ENCODE assay signal across 8 cellular contexts in the genomic region with DNA sequence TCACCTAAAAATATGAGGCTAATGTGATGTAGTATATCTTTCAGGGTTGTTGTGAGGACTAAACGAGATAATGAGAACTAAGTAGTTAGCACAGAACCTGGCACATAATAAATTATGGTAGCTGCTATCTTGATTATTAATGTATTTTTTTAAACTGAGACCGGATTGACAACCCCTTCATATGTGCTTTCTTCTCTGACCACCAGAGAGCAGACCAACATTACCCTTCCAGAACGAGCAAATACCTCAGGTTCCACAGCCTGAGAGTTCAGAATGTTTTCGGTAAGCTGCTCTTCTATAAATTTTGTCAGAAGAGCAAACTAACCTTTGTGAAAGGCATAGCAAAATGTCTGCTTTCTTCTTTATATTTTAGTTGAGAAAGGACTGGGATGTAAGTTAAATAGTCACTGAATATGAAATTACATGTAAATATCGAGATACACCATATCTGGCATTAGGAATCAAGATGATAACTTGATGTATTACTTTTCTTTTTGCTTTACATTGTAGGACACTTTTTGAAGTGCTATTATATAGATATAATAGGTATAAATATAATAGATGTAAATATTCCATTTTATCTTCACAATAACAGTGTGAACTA. TPM values are rescaled to one million over a fixed set of nuclear protein-coding genes. Genes with fewer than 3 reads are reported as not detected.
DNase-seq lines count a peak whose midpoint lies in the region; ATAC-seq, FAIRE-seq and TF ChIP-seq lines count a peak whose summit lies in the region.

No MANE protein-coding gene starts in this region.

- CTCF ChIA-PET in endothelial cell of umbilical vein (lab: Charles Lee): interaction anchor here (0.6 to 7.0 kb wide), 47 partner anchors 11 to 641 kb away, joined by 3 to 163 read pairs (median 5); partner anchors contain the start of genes BPGM, CALD1 and CYREN

- H3K4me3 ChIP-seq in SU-DHL-6 (ENCODE audit: insufficient read depth, low read length, poor library complexity, severe bottlenecking) (no peak overlapping the region), endothelial cell of umbilical vein (replicated peaks in 1 of 3; ENCODE audit: insufficient read depth in 1 of 3, low read depth in 1 of 3, low read length in 3 of 3) (no peak overlapping the region)

- H3K27me3 Mint-ChIP-seq in neural crest cell (ENCODE audit: low read depth): peaks cover 28% of the 10 kb centered on the region

- peaks cover 29% of the 10 kb centered on the region for H3K4me1 ChIP-seq in endothelial cell of umbilical vein (ENCODE audit: control insufficient read depth, extremely low read depth, insufficient read depth, low read length)

- H3K27ac ChIP-seq in SU-DHL-6 (ENCODE audit: low read depth, low read length) (no peak overlapping the region), endothelial cell of umbilical vein (ENCODE audit: insufficient read depth, low read depth, low read length) (peak overlapping the region; percentile 20)

- no peak overlapping the region for H2AFZ ChIP-seq in SU-DHL-6 (ENCODE audit: low read depth, low read length, severe bottlenecking)
- H2AFZ ChIP-seq in endothelial cell of umbilical vein (ENCODE audit: low read depth, low read length): peak overlapping the region; percentile 9

- no peaks in the 10 kb centered on the region for H3K36me3 ChIP-seq in SU-DHL-6 (ENCODE audit: low read length)
- H3K36me3 ChIP-seq in endothelial cell of umbilical vein (ENCODE audit: control insufficient read depth in 2 of 2, extremely low read depth in 1 of 2, insufficient read depth in 2 of 2, low read length in 2 of 2): no peaks in the 10 kb centered on the region

- ATAC-seq in GM21381 (IDR thresholded peaks at IDR 0.05; ENCODE audit: unreplicated experiment): no peak

- no peak overlapping the region for H3K4me2 ChIP-seq in SU-DHL-6 (ENCODE audit: low read depth, low read length, poor library complexity, severe bottlenecking)
- no peak overlapping the region for H3K4me2 ChIP-seq in endothelial cell of umbilical vein (ENCODE audit: insufficient read depth, low read length)

- no peaks in the 10 kb centered on the region for H3K36me3 Mint-ChIP-seq in neural crest cell (ENCODE audit: low read depth)

- no peaks in the 10 kb centered on the region for H3F3A ChIP-seq in SU-DHL-6 (ENCODE audit: insufficient read depth)

- no peaks in the 10 kb centered on the region for H3K79me2 ChIP-seq in SU-DHL-6 (ENCODE audit: insufficient read depth, low read length)
- H3K79me2 ChIP-seq in endothelial cell of umbilical vein (ENCODE audit: control insufficient read depth, insufficient read depth, low read length): no peaks in the 10 kb centered on the region

- TF ChIP-seq POLR2A in endothelial cell of umbilical vein (IDR thresholded peaks at IDR 0.05; ENCODE audit: low read depth, low read length): no peak

- intact Hi-C loops in endothelial cell of umbilical vein (cut with micrococcal nuclease): loop anchor here (1.0 to 5.0 kb wide), 7 partner anchors 68 to 539 kb away; partner anchors contain the start of genes CALD1 and CYREN

- H3K9ac ChIP-seq in SU-DHL-6 (ENCODE audit: low read length) (no peak overlapping the region), endothelial cell of umbilical vein (replicated peaks; ENCODE audit: extremely low read depth, insufficient read depth, low read length) (peak overlapping the region; percentile 16)

- no peaks in the 10 kb centered on the region for H3K9me3 ChIP-seq in SU-DHL-6 (ENCODE audit: insufficient read depth, low read length)
- no peaks in the 10 kb centered on the region for H3K9me3 ChIP-seq in endothelial cell of umbilical vein (replicated peaks; ENCODE audit: control insufficient read depth, insufficient read depth, low read length)

- H3K9me1 ChIP-seq in endothelial cell of umbilical vein (replicated peaks; ENCODE audit: control insufficient read depth, extremely low read depth, insufficient read depth, low read length): no peaks in the 10 kb centered on the region

- no peaks in the 10 kb centered on the region for H3K9me3 Mint-ChIP-seq in neural crest cell

- dilution Hi-C loops in endothelial cell of umbilical vein (cut with MboI; ENCODE audit: extremely low pct_ligation_motif_present, low sequenced_read_pairs): no loop called here

- peak; percentile 49 for TF ChIP-seq CTCF in SU-DHL-6 (IDR thresholded peaks at IDR 0.05; ENCODE audit: insufficient read depth, low read length, poor library complexity, severe bottlenecking)
- TF ChIP-seq CTCF in endothelial cell of umbilical vein (IDR thresholded peaks at IDR 0.05; ENCODE audit: extremely low read depth in 1 of 2, insufficient read depth in 1 of 2, low read depth in 1 of 2, low read length in 2 of 2): peak; percentile 58 to 70
- TF ChIP-seq CTCF in neural crest cell (conservative IDR thresholded peaks at IDR 0.05): peak; percentile 74

- no peak overlapping the region for H3K4me3 Mint-ChIP-seq in neural crest cell

- peak; percentile 46 for DNase-seq in AG08396 (ENCODE audit: low spot score)
- peak; percentile 72 for DNase-seq in Daoy (ENCODE audit: low read depth)
- DNase-seq in HuH-7 (ENCODE audit: low spot score): peak; percentile 13
- peak; percentile 79 for DNase-seq in endothelial cell of umbilical vein (ENCODE audit: low read depth, low spot score)
- no peak for DNase-seq in neural crest cell (ENCODE audit: low read depth, low spot score)
- no peak for DNase-seq in middle frontal gyrus (ENCODE audit: extremely low spot score, low spot score)

- H3K9me2 ChIP-seq in SU-DHL-6 (replicated peaks; ENCODE audit: insufficient read depth, low read length): no peaks in the 10 kb centered on the region

- no peak overlapping the region for H3K27ac Mint-ChIP-seq in neural crest cell (ENCODE audit: unreplicated experiment)

- POLR2A ChIA-PET in endothelial cell of umbilical vein (lab: Charles Lee): interaction anchor here (2.3 kb wide), 1 partner anchor 153 kb away, joined by 8 read pairs; no protein-coding TSS in a partner anchor

- BruUV-seq in endothelial cell of umbilical vein (replicated peaks; lab: Mats Ljungman, UMichigan): no TSS peak

- peak; percentile 65 for FAIRE-seq in endothelial cell of umbilical vein (lab: Jason Lieb, UNC)

- H3K27me3 ChIP-seq in SU-DHL-6 (ENCODE audit: low read length) (no peaks in the 10 kb centered on the region), endothelial cell of umbilical vein (ENCODE audit: control insufficient read depth in 2 of 2, insufficient read depth in 2 of 2, low read length in 2 of 2) (no peaks in the 10 kb centered on the region)

- H4K20me1 ChIP-seq in SU-DHL-6 (ENCODE audit: low read depth, low read length) (no peaks in the 10 kb centered on the region), endothelial cell of umbilical vein (replicated peaks; ENCODE audit: control insufficient read depth, extremely low read depth, insufficient read depth, low read length) (no peaks in the 10 kb centered on the region)

- H3K4me1 Mint-ChIP-seq in neural crest cell: no peaks in the 10 kb centered on the region

TF ChIP-seq in endothelial cell of umbilical vein, 7 proteins besides CTCF, POLR2A, EP300 and RAD21:
- TF ChIP-seq FOS (IDR thresholded peaks at IDR 0.05; ENCODE audit: borderline replicate concordance, insufficient read depth, low read length): no peak
- no peak for TF ChIP-seq EZH2 (IDR thresholded peaks at IDR 0.05; ENCODE audit: borderline replicate concordance, low read depth, low read length, severe bottlenecking)
- no peak for TF ChIP-seq POLR2AphosphoS5 (IDR thresholded peaks at IDR 0.05; ENCODE audit: insufficient read depth, low read depth, low read length)
- no peak for TF ChIP-seq GATA2 (IDR thresholded peaks at IDR 0.05; ENCODE audit: insufficient read depth, insufficient read length, low read depth, low read length)
- TF ChIP-seq, protein P1, sequence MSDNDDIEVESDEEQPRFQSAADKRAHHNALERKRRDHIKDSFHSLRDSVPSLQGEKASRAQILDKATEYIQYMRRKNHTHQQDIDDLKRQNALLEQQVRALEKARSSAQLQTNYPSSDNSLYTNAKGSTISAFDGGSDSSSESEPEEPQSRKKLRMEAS (IDR thresholded peaks at IDR 0.05; ENCODE audit: insufficient read depth, insufficient read length): no peak
- no peak for TF ChIP-seq MYC (IDR thresholded peaks at IDR 0.05; ENCODE audit: low read depth, low read length)
- no peak for TF ChIP-seq JUN (IDR thresholded peaks at IDR 0.05; ENCODE audit: borderline replicate concordance, insufficient read depth, insufficient read length, low read depth)
TF ChIP-seq in endothelial cell of umbilical vein: peak in this region for 0.

RNA-seq across cellular contexts. Expression of gene BPGM, which starts 13.6 kb away (rescaled TPM):
- total RNA-seq in Daoy (2014; rRNA removed; shearing (Covaris generic)): 68.1 and 71.2 TPM in 2 replicates
- total RNA-seq in endothelial cell of umbilical vein (28.3 and 44.4 TPM in 2 replicates), neural crest cell (19.8 and 21.1 TPM in 2 replicates)
- 18.9 and 24.2 TPM in 2 replicates for polyA plus RNA-seq in endothelial cell of umbilical vein
- polyA plus RNA-seq in endothelial cell of umbilical vein (2011; cell fraction: cytosol; rRNA removed): 35.6 and 36.7 TPM in 2 replicates
- 24.4 and 31.7 TPM in 2 replicates for polyA plus RNA-seq in endothelial cell of umbilical vein (2011; cell fraction: nucleus; rRNA removed)
- 62.5 and 70.6 TPM in 2 replicates for polyA plus RNA-seq in endothelial cell of umbilical vein (2012)
- polyA minus RNA-seq in endothelial cell of umbilical vein: 24.6 and 27.8 TPM in 2 replicates
- polyA minus RNA-seq in endothelial cell of umbilical vein (2011; cell fraction: cytosol; rRNA and poly(A)+ RNA removed): 3.1 TPM
- 25.4 and 28.9 TPM in 2 replicates for polyA minus RNA-seq in endothelial cell of umbilical vein (2011; cell fraction: nucleus; rRNA and poly(A)+ RNA removed)

Comparison
In these comparisons a context has a peak if more than half of its experiments do, and no peak if none do; other contexts are left out.
1. DNase-seq: peak in AG08396 (single experiment), Daoy (single experiment), HuH-7 (single experiment) and endothelial cell of umbilical vein (single experiment); none in neural crest cell (single experiment) and middle frontal gyrus (single experiment).
2. Peak in every context shown above with its lines, with median percentiles within 50 percentile points of each other: CTCF ChIP-seq.